ENCODE assay signal across 1 cellular context in the genomic region with DNA sequence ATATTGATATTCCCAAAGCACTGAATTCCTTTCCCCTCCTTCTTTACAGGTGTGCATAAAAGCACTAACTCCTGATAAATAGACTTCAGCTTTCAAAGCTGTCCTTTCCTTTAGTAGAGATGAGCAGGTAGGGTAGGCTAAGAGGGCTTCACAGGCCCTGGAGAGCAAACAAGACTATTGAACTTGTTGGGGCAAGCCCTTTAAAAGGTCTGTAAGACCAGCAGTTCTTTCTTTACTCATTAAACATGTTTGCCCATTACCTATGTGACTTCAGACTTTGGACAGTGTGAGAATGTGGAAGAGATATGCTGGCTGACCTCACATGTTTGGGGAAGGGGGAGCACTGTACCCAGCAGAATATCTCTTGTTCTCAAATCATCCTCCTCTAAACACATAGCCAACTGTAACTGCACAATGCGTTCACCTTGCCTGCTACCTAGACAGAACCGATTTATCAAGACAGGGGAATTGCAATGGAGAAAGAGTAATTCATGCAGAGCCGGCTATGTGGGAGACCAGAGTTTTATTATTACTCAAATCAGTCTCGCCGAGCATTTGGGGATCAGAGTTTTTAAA.
TF ChIP-seq lines count a peak whose summit lies in the region.

No MANE protein-coding gene starts in this region.

TF ChIP-seq in HepG2, 621 proteins besides CTCF, POLR2A, EP300 and RAD21 (continued from another document and continues in another):
- TF ChIP-seq, protein P1, sequence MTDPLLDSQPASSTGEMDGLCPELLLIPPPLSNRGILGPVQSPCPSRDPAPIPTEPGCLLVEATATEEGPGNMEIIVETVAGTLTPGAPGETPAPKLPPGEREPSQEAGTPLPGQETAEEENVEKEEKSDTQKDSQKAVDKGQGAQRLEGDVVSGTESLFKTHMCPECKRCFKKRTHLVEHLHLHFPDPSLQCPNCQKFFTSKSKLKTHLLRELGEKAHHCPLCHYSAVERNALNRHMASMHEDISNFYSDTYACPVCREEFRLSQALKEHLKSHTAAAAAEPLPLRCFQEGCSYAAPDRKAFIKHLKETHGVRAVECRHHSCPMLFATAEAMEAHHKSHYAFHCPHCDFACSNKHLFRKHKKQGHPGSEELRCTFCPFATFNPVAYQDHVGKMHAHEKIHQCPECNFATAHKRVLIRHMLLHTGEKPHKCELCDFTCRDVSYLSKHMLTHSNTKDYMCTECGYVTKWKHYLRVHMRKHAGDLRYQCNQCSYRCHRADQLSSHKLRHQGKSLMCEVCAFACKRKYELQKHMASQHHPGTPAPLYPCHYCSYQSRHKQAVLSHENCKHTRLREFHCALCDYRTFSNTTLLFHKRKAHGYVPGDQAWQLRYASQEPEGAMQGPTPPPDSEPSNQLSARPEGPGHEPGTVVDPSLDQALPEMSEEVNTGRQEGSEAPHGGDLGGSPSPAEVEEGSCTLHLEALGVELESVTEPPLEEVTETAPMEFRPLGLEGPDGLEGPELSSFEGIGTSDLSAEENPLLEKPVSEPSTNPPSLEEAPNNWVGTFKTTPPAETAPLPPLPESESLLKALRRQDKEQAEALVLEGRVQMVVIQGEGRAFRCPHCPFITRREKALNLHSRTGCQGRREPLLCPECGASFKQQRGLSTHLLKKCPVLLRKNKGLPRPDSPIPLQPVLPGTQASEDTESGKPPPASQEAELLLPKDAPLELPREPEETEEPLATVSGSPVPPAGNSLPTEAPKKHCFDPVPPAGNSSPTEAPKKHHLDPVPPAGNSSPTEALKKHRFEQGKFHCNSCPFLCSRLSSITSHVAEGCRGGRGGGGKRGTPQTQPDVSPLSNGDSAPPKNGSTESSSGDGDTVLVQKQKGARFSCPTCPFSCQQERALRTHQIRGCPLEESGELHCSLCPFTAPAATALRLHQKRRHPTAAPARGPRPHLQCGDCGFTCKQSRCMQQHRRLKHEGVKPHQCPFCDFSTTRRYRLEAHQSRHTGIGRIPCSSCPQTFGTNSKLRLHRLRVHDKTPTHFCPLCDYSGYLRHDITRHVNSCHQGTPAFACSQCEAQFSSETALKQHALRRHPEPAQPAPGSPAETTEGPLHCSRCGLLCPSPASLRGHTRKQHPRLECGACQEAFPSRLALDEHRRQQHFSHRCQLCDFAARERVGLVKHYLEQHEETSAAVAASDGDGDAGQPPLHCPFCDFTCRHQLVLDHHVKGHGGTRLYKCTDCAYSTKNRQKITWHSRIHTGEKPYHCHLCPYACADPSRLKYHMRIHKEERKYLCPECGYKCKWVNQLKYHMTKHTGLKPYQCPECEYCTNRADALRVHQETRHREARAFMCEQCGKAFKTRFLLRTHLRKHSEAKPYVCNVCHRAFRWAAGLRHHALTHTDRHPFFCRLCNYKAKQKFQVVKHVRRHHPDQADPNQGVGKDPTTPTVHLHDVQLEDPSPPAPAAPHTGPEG (CRISPR knock-in tag; IDR thresholded peaks at IDR 0.05): no peak
- no peak for TF ChIP-seq NFYB (CRISPR knock-in tag; IDR thresholded peaks at IDR 0.05)
- TF ChIP-seq ZNF878 (CRISPR knock-in tag; IDR thresholded peaks at IDR 0.05): no peak
- no peak for TF ChIP-seq HOXA9 (CRISPR knock-in tag; IDR thresholded peaks at IDR 0.05; ENCODE audit: borderline replicate concordance)
- TF ChIP-seq, protein P2, sequence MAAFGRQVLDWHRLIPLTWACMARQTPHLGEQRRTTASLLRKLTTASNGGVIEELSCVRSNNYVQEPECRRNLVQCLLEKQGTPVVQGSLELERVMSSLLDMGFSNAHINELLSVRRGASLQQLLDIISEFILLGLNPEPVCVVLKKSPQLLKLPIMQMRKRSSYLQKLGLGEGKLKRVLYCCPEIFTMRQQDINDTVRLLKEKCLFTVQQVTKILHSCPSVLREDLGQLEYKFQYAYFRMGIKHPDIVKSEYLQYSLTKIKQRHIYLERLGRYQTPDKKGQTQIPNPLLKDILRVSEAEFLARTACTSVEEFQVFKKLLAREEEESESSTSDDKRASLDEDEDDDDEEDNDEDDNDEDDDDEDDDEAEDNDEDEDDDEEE (CRISPR knock-in tag; IDR thresholded peaks at IDR 0.05): no peak
- no peak for TF ChIP-seq ZNF557 (CRISPR knock-in tag; IDR thresholded peaks at IDR 0.05)
- TF ChIP-seq ARNTL (CRISPR knock-in tag; IDR thresholded peaks at IDR 0.05): peak; percentile 93
- TF ChIP-seq ZKSCAN5 (CRISPR knock-in tag; IDR thresholded peaks at IDR 0.05): no peak
- TF ChIP-seq, protein P3, sequence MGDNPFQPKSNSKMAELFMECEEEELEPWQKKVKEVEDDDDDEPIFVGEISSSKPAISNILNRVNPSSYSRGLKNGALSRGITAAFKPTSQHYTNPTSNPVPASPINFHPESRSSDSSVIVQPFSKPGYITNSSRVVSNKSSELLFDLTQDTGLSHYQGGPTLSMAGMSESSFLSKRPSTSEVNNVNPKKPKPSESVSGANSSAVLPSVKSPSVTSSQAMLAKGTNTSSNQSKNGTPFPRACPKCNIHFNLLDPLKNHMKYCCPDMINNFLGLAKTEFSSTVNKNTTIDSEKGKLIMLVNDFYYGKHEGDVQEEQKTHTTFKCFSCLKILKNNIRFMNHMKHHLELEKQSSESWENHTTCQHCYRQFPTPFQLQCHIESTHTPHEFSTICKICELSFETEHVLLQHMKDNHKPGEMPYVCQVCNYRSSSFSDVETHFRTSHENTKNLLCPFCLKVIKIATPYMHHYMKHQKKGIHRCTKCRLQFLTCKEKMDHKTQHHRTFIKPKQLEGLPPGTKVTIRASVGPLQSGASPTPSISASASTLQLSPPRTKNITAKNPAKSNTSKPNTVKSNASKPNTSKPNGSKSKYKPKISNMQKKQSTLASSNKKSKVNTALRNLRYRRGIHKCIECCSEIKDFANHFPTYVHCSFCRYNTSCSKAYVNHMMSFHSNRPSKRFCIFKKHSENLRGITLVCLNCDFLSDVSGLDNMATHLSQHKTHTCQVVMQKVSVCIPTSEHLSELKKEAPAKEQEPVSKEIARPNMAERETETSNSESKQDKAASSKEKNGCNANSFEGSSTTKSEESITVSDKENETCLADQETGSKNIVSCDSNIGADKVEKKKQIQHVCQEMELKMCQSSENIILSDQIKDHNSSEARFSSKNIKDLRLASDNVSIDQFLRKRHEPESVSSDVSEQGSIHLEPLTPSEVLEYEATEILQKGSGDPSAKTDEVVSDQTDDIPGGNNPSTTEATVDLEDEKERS (CRISPR knock-in tag; IDR thresholded peaks at IDR 0.05): peak; percentile 70; the same call in 1 of the 2 replicates
- TF ChIP-seq, protein P4, sequence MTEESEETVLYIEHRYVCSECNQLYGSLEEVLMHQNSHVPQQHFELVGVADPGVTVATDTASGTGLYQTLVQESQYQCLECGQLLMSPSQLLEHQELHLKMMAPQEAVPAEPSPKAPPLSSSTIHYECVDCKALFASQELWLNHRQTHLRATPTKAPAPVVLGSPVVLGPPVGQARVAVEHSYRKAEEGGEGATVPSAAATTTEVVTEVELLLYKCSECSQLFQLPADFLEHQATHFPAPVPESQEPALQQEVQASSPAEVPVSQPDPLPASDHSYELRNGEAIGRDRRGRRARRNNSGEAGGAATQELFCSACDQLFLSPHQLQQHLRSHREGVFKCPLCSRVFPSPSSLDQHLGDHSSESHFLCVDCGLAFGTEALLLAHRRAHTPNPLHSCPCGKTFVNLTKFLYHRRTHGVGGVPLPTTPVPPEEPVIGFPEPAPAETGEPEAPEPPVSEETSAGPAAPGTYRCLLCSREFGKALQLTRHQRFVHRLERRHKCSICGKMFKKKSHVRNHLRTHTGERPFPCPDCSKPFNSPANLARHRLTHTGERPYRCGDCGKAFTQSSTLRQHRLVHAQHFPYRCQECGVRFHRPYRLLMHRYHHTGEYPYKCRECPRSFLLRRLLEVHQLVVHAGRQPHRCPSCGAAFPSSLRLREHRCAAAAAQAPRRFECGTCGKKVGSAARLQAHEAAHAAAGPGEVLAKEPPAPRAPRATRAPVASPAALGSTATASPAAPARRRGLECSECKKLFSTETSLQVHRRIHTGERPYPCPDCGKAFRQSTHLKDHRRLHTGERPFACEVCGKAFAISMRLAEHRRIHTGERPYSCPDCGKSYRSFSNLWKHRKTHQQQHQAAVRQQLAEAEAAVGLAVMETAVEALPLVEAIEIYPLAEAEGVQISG (CRISPR knock-in tag; IDR thresholded peaks at IDR 0.05): peak; percentile 69
- TF ChIP-seq MTF1 (CRISPR knock-in tag; IDR thresholded peaks at IDR 0.05): no peak
- TF ChIP-seq ELF3 (CRISPR knock-in tag; IDR thresholded peaks at IDR 0.05): peak; percentile 62; the same call in 1 of the 2 replicates
- peak; percentile 54 for TF ChIP-seq HOXA3 (CRISPR knock-in tag; IDR thresholded peaks at IDR 0.05)
- peak; percentile 74; the same call in 1 of the 2 replicates for TF ChIP-seq ZNF543 (CRISPR knock-in tag; IDR thresholded peaks at IDR 0.05)
- TF ChIP-seq REL (CRISPR knock-in tag; conservative IDR thresholded peaks at IDR 0.05): no peak
- TF ChIP-seq, protein P5, sequence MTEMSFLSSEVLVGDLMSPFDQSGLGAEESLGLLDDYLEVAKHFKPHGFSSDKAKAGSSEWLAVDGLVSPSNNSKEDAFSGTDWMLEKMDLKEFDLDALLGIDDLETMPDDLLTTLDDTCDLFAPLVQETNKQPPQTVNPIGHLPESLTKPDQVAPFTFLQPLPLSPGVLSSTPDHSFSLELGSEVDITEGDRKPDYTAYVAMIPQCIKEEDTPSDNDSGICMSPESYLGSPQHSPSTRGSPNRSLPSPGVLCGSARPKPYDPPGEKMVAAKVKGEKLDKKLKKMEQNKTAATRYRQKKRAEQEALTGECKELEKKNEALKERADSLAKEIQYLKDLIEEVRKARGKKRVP (CRISPR knock-in tag; IDR thresholded peaks at IDR 0.05): peak in 1 of 2 experiments; percentile 32; a peak in 1 of 4 replicates
- TF ChIP-seq XRCC5 (optimal IDR thresholded peaks at IDR 0.05; ENCODE audit: low read length): no peak
- TF ChIP-seq, protein P6, sequence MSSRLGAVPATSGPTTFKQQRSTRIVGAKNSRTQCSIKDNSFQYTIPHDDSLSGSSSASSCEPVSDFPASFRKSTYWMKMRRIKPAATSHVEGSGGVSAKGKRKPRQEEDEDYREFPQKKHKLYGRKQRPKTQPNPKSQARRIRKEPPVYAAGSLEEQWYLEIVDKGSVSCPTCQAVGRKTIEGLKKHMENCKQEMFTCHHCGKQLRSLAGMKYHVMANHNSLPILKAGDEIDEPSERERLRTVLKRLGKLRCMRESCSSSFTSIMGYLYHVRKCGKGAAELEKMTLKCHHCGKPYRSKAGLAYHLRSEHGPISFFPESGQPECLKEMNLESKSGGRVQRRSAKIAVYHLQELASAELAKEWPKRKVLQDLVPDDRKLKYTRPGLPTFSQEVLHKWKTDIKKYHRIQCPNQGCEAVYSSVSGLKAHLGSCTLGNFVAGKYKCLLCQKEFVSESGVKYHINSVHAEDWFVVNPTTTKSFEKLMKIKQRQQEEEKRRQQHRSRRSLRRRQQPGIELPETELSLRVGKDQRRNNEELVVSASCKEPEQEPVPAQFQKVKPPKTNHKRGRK (CRISPR knock-in tag; IDR thresholded peaks at IDR 0.05): no peak
- no peak for TF ChIP-seq MBNL3 (CRISPR knock-in tag; conservative IDR thresholded peaks at IDR 0.05)
- TF ChIP-seq ZFP41 (CRISPR knock-in tag; IDR thresholded peaks at IDR 0.05; ENCODE audit: borderline replicate concordance): no peak
- peak; percentile 72; the same call in 1 of the 2 replicates for TF ChIP-seq SMAD3 (CRISPR knock-in tag; IDR thresholded peaks at IDR 0.05)
- TF ChIP-seq RBAK (CRISPR knock-in tag; IDR thresholded peaks at IDR 0.05): no peak
- TF ChIP-seq, protein P7, sequence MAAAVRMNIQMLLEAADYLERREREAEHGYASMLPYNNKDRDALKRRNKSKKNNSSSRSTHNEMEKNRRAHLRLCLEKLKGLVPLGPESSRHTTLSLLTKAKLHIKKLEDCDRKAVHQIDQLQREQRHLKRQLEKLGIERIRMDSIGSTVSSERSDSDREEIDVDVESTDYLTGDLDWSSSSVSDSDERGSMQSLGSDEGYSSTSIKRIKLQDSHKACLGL (CRISPR knock-in tag; IDR thresholded peaks at IDR 0.05): no peak
- TF ChIP-seq, protein P8, sequence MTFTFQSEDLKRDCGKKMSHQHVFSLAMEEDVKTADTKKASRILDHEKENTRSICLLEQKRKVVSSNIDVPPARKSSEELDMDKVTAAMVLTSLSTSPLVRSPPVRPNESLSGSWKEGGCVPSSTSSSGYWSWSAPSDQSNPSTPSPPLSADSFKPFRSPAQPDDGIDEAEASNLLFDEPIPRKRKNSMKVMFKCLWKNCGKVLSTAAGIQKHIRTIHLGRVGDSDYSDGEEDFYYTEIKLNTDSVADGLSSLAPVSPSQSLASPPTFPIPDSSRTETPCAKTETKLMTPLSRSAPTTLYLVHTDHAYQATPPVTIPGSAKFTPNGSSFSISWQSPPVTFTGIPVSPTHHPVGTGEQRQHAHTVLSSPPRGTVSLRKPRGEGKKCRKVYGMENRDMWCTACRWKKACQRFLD (CRISPR knock-in tag; IDR thresholded peaks at IDR 0.05; ENCODE audit: borderline replicate concordance): no peak
- TF ChIP-seq MTA3 (CRISPR knock-in tag; IDR thresholded peaks at IDR 0.05): no peak
- TF ChIP-seq, protein P9, sequence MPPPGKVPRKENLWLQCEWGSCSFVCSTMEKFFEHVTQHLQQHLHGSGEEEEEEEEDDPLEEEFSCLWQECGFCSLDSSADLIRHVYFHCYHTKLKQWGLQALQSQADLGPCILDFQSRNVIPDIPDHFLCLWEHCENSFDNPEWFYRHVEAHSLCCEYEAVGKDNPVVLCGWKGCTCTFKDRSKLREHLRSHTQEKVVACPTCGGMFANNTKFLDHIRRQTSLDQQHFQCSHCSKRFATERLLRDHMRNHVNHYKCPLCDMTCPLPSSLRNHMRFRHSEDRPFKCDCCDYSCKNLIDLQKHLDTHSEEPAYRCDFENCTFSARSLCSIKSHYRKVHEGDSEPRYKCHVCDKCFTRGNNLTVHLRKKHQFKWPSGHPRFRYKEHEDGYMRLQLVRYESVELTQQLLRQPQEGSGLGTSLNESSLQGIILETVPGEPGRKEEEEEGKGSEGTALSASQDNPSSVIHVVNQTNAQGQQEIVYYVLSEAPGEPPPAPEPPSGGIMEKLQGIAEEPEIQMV (CRISPR knock-in tag; IDR thresholded peaks at IDR 0.05; ENCODE audit: low read depth): no peak
- peak; percentile 83 for TF ChIP-seq ZFY (CRISPR knock-in tag; IDR thresholded peaks at IDR 0.05)
- TF ChIP-seq, protein P10, sequence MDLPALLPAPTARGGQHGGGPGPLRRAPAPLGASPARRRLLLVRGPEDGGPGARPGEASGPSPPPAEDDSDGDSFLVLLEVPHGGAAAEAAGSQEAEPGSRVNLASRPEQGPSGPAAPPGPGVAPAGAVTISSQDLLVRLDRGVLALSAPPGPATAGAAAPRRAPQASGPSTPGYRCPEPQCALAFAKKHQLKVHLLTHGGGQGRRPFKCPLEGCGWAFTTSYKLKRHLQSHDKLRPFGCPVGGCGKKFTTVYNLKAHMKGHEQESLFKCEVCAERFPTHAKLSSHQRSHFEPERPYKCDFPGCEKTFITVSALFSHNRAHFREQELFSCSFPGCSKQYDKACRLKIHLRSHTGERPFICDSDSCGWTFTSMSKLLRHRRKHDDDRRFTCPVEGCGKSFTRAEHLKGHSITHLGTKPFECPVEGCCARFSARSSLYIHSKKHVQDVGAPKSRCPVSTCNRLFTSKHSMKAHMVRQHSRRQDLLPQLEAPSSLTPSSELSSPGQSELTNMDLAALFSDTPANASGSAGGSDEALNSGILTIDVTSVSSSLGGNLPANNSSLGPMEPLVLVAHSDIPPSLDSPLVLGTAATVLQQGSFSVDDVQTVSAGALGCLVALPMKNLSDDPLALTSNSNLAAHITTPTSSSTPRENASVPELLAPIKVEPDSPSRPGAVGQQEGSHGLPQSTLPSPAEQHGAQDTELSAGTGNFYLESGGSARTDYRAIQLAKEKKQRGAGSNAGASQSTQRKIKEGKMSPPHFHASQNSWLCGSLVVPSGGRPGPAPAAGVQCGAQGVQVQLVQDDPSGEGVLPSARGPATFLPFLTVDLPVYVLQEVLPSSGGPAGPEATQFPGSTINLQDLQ (CRISPR knock-in tag; IDR thresholded peaks at IDR 0.05): no peak
- no peak for TF ChIP-seq ZNF674 (CRISPR knock-in tag; IDR thresholded peaks at IDR 0.05; ENCODE audit: low read depth)
- no peak for TF ChIP-seq NFKB2 (CRISPR knock-in tag; IDR thresholded peaks at IDR 0.05; ENCODE audit: borderline replicate concordance)
